In the genomic region with DNA sequence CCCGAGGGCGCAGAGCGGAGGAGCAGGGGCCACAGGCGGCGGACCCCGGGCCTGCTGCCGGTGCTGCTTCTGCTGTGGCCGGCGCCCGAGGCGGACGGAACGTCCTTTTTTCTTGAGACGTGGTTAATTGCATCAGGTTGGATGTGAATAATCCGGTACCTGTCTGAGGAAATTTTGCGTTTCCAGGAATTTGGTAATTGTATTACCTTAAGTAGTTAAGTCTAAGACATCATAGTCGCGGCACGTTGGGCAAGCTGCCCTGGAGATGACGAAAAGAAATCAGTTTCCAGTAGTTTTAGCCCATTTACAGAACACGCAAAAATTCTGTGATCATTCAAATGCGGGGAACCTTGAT, we compare ENCODE assay signal across 1 cellular context.
TF ChIP-seq lines count a peak whose summit lies in the region.

No MANE protein-coding gene starts in this region.

TF ChIP-seq in HEK293, 187 proteins besides CTCF, POLR2A, EP300 and RAD21 (continued from another document):
- no peak for TF ChIP-seq ZBTB17 (tag by site-specific recombination; IDR thresholded peaks at IDR 0.05)
- TF ChIP-seq ZNF335 (tag by site-specific recombination; conservative IDR thresholded peaks at IDR 0.05) = peak; percentile 79
- TF ChIP-seq PRDM4 (tag by site-specific recombination; IDR thresholded peaks at IDR 0.05) = no peak
- TF ChIP-seq ZNF311 (tag by site-specific recombination; IDR thresholded peaks at IDR 0.05; ENCODE audit: borderline replicate concordance) = no peak
- 0 out of 2 replicates have a peak, but pooled peaks have one; percentile 47 for TF ChIP-seq PBX3 (CRISPR knock-in tag; IDR thresholded peaks at IDR 0.05)
- TF ChIP-seq, protein P1, sequence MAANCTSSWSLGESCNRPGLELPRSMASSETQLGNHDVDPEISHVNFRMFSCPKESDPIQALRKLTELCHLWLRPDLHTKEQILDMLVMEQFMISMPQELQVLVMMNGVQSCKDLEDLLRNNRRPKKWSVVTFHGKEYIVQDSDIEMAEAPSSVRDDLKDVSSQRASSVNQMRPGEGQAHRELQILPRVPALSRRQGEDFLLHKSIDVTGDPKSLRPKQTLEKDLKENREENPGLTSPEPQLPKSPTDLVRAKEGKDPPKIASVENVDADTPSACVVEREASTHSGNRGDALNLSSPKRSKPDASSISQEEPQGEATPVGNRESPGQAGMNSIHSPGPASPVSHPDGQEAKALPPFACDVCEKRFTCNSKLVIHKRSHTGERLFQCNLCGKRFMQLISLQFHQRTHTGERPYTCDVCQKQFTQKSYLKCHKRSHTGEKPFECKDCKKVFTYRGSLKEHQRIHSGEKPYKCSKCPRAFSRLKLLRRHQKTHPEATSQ (tag by site-specific recombination; IDR thresholded peaks at IDR 0.05) = no peak
- TF ChIP-seq ZNF670 (tag by site-specific recombination; IDR thresholded peaks at IDR 0.05; ENCODE audit: low read depth) = no peak
- no peak for TF ChIP-seq SP3 (tag by site-specific recombination; IDR thresholded peaks at IDR 0.05)
- peak; percentile 9; the same call in 1 of the 2 replicates for TF ChIP-seq ZBTB48 (tag by site-specific recombination; IDR thresholded peaks at IDR 0.05)
- TF ChIP-seq ZNF530 (tag by site-specific recombination; IDR thresholded peaks at IDR 0.05; ENCODE audit: low read depth) = no peak
- no peak for TF ChIP-seq ZNF501 (tag by site-specific recombination; IDR thresholded peaks at IDR 0.05)
- TF ChIP-seq PRDM10 (tag by site-specific recombination; IDR thresholded peaks at IDR 0.05) = no peak
- TF ChIP-seq ZNF791 (tag by site-specific recombination; IDR thresholded peaks at IDR 0.05) = no peak
- TF ChIP-seq ZBTB20 (tag by site-specific recombination; IDR thresholded peaks at IDR 0.05) = peak; percentile 67; the same call in 1 of the 2 replicates
- no peak for TF ChIP-seq ZNF621 (tag by site-specific recombination; IDR thresholded peaks at IDR 0.05)
TF ChIP-seq in HEK293: peak in this region for 6.
